In genomic region chr9:123649909-123650308, GRCh38 we compare ENCODE assay signal across 24 cellular contexts.
"Had no signal": no experiment of that assay in that cellular context is flagged by ENCODE, and none has a peak within 500 bp of the region (broad histone marks: within the 10 kb centered on the region; RNA-seq: fewer than 3 reads in every experiment).

No MANE protein-coding gene starts in this region.

- H3K4me3 ChIP-seq: ascending aorta, body of pancreas, MG63, SJCRH30 had no signal

- H3K27me3 Mint-ChIP-seq: activated CD4-positive, alpha-beta T cell treated with anti-CD3 and anti-CD28 coated beads for 36 hours; activated naive CD8-positive, alpha-beta T cell treated with anti-CD3 and anti-CD28 coated beads, Interleukin-2, amount 50 U/mL, for 24 hours; central memory CD8-positive, alpha-beta T cell had no signal

- H3K27me3 ChIP-seq: ascending aorta, body of pancreas, MG63, SJCRH30 had no signal

- H3K36me3 ChIP-seq: MG63 had no signal

- H3K9me3 Mint-ChIP-seq: activated naive CD8-positive, alpha-beta T cell treated with anti-CD3 and anti-CD28 coated beads, Interleukin-2, amount 50 U/mL, for 24 hours; central memory CD8-positive, alpha-beta T cell had no signal

- DNase-seq: activated CD4-positive, alpha-beta T cell treated with anti-CD3 and anti-CD28 coated beads for 36 hours; activated CD4-positive, CD25-positive, alpha-beta regulatory T cell; activated effector memory CD4-positive, alpha-beta T cell treated with Interleukin-2 at 50 U/mL for 16 hours; activated naive CD4-positive, alpha-beta T cell; activated naive CD8-positive, alpha-beta T cell treated with anti-CD3 and anti-CD28 coated beads, Interleukin-2, amount 50 U/mL, for 24 hours; activated T-cell treated with anti-CD3 and anti-CD28 coated beads for 4 hours; amniotic stem cell; body of pancreas; MG63; NCI-H1092 treated with DMSO at 0.1 percent for 48 hours; NCI-H1417 treated with DMSO at 0.1 percent for 48 hours; NCI-H1694 treated with DMSO at 0.1 percent for 48 hours; NCI-H2029 treated with DMSO at 0.1 percent for 48 hours; NCI-H345; NCI-H510A; NCI-H526 treated with DMSO at 0.1 percent for 48 hours; NCI-H82; RPMI8226; SJCRH30; SK-N-SH had no signal

- H3K4me1 Mint-ChIP-seq: activated CD4-positive, alpha-beta T cell treated with anti-CD3 and anti-CD28 coated beads for 36 hours; central memory CD8-positive, alpha-beta T cell had no signal

- H3K4me3 Mint-ChIP-seq: activated CD4-positive, alpha-beta T cell treated with anti-CD3 and anti-CD28 coated beads for 36 hours; activated naive CD8-positive, alpha-beta T cell treated with anti-CD3 and anti-CD28 coated beads, Interleukin-2, amount 50 U/mL, for 24 hours; central memory CD8-positive, alpha-beta T cell had no signal

- H3K27ac Mint-ChIP-seq: activated CD4-positive, alpha-beta T cell treated with anti-CD3 and anti-CD28 coated beads for 36 hours; activated naive CD4-positive, alpha-beta T cell treated with anti-CD3 and anti-CD28 coated beads, Interleukin-2, amount 50 U/mL, for 72 hours; activated naive CD8-positive, alpha-beta T cell treated with anti-CD3 and anti-CD28 coated beads, Interleukin-2, amount 50 U/mL, for 24 hours had no signal

- ATAC-seq: activated CD4-positive, alpha-beta T cell treated with anti-CD3 and anti-CD28 coated beads for 36 hours; activated naive CD8-positive, alpha-beta T cell treated with anti-CD3 and anti-CD28 coated beads, Interleukin-2, amount 50 U/mL, for 24 hours; body of pancreas; Right ventricle myocardium inferior had no signal
